Comparison of ENCODE assay signal across 2 cellular contexts in the genomic region with DNA sequence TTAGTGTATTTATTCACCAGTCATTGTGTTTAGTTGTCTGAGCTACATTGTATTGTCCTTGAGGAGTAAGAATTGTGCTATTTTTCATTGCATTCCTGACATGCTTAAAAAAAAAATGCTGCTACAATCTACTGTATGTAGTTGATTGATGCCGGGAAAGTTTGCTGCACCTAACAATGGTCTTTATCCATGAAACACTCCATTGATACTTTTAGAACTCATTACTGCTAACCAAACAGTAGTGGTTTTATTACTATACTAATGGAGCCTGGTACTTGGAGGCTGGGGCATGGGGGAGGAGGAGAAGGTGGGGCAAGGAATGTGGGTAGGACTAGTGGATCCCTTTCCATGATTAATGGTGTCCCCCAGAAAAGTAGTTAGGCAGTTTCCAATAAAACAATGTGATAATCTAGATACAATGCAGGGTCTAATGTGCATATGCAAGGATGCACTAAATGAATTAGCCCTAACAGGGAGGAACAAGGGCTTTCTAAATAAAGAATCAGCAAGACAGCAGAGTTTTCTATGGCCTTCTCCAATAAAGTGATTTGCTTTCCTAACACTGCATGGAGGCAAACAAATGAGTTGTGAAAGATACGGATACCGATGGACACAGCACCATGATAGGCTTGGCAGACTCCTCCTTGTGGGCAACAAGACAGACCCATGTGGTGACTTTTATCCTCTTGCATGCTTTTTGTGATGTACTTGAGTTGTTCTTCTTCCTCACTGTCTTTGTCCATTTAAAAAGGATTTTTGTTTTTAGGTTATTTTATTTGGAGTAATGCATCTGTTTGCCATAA.
TF ChIP-seq lines count a peak whose summit lies in the region.

No MANE protein-coding gene starts in this region.

TF ChIP-seq in GM23338, 12 proteins besides CTCF, POLR2A, EP300 and RAD21 (continued from another document):
- TF ChIP-seq EZH2phosphoT487 (IDR thresholded peaks at IDR 0.05; ENCODE audit: unreplicated experiment) (no peak), EZH2 (IDR thresholded peaks at IDR 0.05; ENCODE audit: low read depth, unreplicated experiment) (no peak), POLR2AphosphoS5 (IDR thresholded peaks at IDR 0.05; ENCODE audit: low read depth) (no peak), NANOG (IDR thresholded peaks at IDR 0.05; ENCODE audit: borderline replicate concordance) (no peak), STAT1 (IDR thresholded peaks at IDR 0.05; ENCODE audit: unreplicated experiment) (no peak), CREB1 (CRISPR knock-in tag; IDR thresholded peaks at IDR 0.05; ENCODE audit: low read depth) (no peak)
- TF ChIP-seq, protein P1, sequence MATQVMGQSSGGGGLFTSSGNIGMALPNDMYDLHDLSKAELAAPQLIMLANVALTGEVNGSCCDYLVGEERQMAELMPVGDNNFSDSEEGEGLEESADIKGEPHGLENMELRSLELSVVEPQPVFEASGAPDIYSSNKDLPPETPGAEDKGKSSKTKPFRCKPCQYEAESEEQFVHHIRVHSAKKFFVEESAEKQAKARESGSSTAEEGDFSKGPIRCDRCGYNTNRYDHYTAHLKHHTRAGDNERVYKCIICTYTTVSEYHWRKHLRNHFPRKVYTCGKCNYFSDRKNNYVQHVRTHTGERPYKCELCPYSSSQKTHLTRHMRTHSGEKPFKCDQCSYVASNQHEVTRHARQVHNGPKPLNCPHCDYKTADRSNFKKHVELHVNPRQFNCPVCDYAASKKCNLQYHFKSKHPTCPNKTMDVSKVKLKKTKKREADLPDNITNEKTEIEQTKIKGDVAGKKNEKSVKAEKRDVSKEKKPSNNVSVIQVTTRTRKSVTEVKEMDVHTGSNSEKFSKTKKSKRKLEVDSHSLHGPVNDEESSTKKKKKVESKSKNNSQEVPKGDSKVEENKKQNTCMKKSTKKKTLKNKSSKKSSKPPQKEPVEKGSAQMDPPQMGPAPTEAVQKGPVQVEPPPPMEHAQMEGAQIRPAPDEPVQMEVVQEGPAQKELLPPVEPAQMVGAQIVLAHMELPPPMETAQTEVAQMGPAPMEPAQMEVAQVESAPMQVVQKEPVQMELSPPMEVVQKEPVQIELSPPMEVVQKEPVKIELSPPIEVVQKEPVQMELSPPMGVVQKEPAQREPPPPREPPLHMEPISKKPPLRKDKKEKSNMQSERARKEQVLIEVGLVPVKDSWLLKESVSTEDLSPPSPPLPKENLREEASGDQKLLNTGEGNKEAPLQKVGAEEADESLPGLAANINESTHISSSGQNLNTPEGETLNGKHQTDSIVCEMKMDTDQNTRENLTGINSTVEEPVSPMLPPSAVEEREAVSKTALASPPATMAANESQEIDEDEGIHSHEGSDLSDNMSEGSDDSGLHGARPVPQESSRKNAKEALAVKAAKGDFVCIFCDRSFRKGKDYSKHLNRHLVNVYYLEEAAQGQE (IDR thresholded peaks at IDR 0.05; ENCODE audit: unreplicated experiment) = no peak
- TF ChIP-seq, protein P2, sequence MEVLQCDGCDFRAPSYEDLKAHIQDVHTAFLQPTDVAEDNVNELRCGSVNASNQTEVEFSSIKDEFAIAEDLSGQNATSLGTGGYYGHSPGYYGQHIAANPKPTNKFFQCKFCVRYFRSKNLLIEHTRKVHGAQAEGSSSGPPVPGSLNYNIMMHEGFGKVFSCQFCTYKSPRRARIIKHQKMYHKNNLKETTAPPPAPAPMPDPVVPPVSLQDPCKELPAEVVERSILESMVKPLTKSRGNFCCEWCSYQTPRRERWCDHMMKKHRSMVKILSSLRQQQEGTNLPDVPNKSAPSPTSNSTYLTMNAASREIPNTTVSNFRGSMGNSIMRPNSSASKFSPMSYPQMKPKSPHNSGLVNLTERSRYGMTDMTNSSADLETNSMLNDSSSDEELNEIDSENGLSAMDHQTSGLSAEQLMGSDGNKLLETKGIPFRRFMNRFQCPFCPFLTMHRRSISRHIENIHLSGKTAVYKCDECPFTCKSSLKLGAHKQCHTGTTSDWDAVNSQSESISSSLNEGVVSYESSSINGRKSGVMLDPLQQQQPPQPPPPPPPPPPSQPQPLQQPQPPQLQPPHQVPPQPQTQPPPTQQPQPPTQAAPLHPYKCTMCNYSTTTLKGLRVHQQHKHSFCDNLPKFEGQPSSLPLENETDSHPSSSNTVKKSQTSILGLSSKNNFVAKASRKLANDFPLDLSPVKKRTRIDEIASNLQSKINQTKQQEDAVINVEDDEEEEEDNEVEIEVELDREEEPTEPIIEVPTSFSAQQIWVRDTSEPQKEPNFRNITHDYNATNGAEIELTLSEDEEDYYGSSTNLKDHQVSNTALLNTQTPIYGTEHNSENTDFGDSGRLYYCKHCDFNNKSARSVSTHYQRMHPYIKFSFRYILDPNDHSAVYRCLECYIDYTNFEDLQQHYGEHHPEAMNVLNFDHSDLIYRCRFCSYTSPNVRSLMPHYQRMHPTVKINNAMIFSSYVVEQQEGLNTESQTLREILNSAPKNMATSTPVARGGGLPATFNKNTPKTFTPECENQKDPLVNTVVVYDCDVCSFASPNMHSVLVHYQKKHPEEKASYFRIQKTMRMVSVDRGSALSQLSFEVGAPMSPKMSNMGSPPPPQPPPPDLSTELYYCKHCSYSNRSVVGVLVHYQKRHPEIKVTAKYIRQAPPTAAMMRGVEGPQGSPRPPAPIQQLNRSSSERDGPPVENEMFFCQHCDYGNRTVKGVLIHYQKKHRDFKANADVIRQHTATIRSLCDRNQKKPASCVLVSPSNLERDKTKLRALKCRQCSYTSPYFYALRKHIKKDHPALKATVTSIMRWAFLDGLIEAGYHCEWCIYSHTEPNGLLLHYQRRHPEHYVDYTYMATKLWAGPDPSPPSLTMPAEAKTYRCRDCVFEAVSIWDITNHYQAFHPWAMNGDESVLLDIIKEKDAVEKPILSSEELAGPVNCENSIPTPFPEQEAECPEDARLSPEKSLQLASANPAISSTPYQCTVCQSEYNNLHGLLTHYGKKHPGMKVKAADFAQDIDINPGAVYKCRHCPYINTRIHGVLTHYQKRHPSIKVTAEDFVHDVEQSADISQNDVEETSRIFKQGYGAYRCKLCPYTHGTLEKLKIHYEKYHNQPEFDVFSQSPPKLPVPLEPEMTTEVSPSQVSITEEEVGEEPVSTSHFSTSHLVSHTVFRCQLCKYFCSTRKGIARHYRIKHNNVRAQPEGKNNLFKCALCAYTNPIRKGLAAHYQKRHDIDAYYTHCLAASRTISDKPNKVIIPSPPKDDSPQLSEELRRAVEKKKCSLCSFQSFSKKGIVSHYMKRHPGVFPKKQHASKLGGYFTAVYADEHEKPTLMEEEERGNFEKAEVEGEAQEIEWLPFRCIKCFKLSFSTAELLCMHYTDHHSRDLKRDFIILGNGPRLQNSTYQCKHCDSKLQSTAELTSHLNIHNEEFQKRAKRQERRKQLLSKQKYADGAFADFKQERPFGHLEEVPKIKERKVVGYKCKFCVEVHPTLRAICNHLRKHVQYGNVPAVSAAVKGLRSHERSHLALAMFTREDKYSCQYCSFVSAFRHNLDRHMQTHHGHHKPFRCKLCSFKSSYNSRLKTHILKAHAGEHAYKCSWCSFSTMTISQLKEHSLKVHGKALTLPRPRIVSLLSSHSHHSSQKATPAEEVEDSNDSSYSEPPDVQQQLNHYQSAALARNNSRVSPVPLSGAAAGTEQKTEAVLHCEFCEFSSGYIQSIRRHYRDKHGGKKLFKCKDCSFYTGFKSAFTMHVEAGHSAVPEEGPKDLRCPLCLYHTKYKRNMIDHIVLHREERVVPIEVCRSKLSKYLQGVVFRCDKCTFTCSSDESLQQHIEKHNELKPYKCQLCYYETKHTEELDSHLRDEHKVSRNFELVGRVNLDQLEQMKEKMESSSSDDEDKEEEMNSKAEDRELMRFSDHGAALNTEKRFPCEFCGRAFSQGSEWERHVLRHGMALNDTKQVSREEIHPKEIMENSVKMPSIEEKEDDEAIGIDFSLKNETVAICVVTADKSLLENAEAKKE (CRISPR knock-in tag; IDR thresholded peaks at IDR 0.05) = no peak

TF ChIP-seq in WTC11, 78 proteins besides CTCF, POLR2A, EP300 and RAD21 (continued from another document):
- TF ChIP-seq, protein P3, sequence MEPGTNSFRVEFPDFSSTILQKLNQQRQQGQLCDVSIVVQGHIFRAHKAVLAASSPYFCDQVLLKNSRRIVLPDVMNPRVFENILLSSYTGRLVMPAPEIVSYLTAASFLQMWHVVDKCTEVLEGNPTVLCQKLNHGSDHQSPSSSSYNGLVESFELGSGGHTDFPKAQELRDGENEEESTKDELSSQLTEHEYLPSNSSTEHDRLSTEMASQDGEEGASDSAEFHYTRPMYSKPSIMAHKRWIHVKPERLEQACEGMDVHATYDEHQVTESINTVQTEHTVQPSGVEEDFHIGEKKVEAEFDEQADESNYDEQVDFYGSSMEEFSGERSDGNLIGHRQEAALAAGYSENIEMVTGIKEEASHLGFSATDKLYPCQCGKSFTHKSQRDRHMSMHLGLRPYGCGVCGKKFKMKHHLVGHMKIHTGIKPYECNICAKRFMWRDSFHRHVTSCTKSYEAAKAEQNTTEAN (CRISPR knock-in tag; IDR thresholded peaks at IDR 0.05) = no peak
- no peak for TF ChIP-seq MXD4 (CRISPR knock-in tag; IDR thresholded peaks at IDR 0.05; ENCODE audit: borderline replicate concordance)
TF ChIP-seq in WTC11: peak in this region for 0.
